ENCODE assay signal across 21 cellular contexts in the genomic region with DNA sequence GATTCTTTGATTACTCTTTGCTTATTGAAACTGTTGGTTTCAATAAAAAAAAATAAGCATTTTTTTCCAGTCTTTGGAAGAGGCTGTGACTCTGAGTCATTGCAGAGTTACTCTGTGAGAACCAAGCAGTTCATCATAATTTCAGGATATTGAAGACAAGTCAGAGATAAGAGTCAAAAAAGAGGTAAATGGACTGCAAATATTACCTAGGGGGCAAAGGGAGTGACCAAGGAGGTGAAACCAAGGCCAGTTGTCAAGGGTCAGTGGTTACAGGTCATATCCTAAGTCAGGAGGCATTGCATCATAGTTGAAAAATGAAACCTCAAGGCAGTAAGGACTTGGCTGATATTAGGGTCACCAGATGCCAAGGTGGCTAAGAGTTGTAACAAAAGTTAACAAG.
DNase-seq lines count a peak whose midpoint lies in the region; ATAC-seq and TF ChIP-seq lines count a peak whose summit lies in the region.
"Had no signal": no experiment of that assay in that cellular context is flagged by ENCODE, and none has a peak within 500 bp of the region (broad histone marks: within the 10 kb centered on the region; RNA-seq: fewer than 3 reads in every experiment).

No MANE protein-coding gene starts in this region.

- no peaks in the 10 kb centered on the region for H3K9me3 ChIP-seq in SJCRH30 (replicated peaks)
- H3K9me3 ChIP-seq: HAP-1, mucosa of descending colon, upper lobe of right lung had no signal

- H3K36me3 ChIP-seq in SJCRH30: no peaks in the 10 kb centered on the region
- H3K36me3 ChIP-seq: HAP-1, upper lobe of right lung had no signal

- no peaks in the 10 kb centered on the region for H3K27me3 ChIP-seq in SJCRH30
- H3K27me3 ChIP-seq: upper lobe of right lung had no signal

- H3K4me3 ChIP-seq in fibroblast of mammary gland (ENCODE audit: control insufficient read depth, low read depth, low read length): no peak overlapping the region
- no peak overlapping the region for H3K4me3 ChIP-seq in SJCRH30
- H3K4me3 ChIP-seq: HAP-1, mucosa of descending colon, SK-N-MC, upper lobe of right lung had no signal

- ATAC-seq in GM19351 (IDR thresholded peaks at IDR 0.05; ENCODE audit: unreplicated experiment): no peak
- no peak for ATAC-seq in GM18517 (IDR thresholded peaks at IDR 0.05; ENCODE audit: unreplicated experiment)
- ATAC-seq: CD8-positive, alpha-beta T cell; effector memory CD8-positive, alpha-beta T cell; left colon; mucosa of descending colon; upper lobe of right lung had no signal

- peak; percentile 27 for DNase-seq in AG20443 (ENCODE audit: low spot score)
- DNase-seq in NCI-H226: peak; percentile 70
- peak; percentile 41 for DNase-seq in fibroblast of mammary gland (ENCODE audit: low read depth)
- DNase-seq in myocyte (ENCODE audit: low read depth): peak; percentile 28
- DNase-seq in islet precursor cell: no peak
- DNase-seq in SJCRH30: no peak
- DNase-seq: activated naive CD8-positive, alpha-beta T cell treated with anti-CD3 and anti-CD28 coated beads, Interleukin-2, amount 10 ng/mL, durations not matched to agents 7 days and 5 days; caudate nucleus; CD8-positive, alpha-beta T cell; effector memory CD8-positive, alpha-beta T cell; left colon; mucosa of descending colon; NCI-H1092 treated with DMSO at 0.1 percent for 48 hours; OCI-M1; stimulated activated naive CD4-positive, alpha-beta T cell; upper lobe of right lung had no signal

- H3K4me1 ChIP-seq in SJCRH30: no peaks in the 10 kb centered on the region
- H3K4me1 ChIP-seq: HAP-1 had no signal

- no peak for TF ChIP-seq CTCF in fibroblast of mammary gland (conservative IDR thresholded peaks at IDR 0.05; ENCODE audit: control insufficient read depth, insufficient read depth, low read depth, low read length)

- H3K27ac ChIP-seq in SJCRH30: no peak overlapping the region
- H3K27ac ChIP-seq: KMS-11, SK-N-MC, upper lobe of right lung had no signal

Comparison
In these comparisons a context has a peak if more than half of its experiments do, and no peak if none do; other contexts are left out.
1. DNase-seq: peak in AG20443 (single experiment), NCI-H226 (single experiment), fibroblast of mammary gland (single experiment) and myocyte (single experiment); none in islet precursor cell (single experiment) and SJCRH30 (0 of 2).